Comparison of ENCODE assay signal across 1 cellular context in genomic region chrX:20218809-20219505, GRCh38.
TF ChIP-seq lines count a peak whose summit lies in the region.

No MANE protein-coding gene starts in this region.

TF ChIP-seq in HepG2, 621 proteins besides CTCF, POLR2A, EP300 and RAD21 (continued from another document):
- TF ChIP-seq ARID5B (CRISPR knock-in tag; IDR thresholded peaks at IDR 0.05), result 0 out of 2 replicates have a peak, but pooled peaks have one; percentile 10
